ENCODE assay signal across 17 cellular contexts in the genomic region with DNA sequence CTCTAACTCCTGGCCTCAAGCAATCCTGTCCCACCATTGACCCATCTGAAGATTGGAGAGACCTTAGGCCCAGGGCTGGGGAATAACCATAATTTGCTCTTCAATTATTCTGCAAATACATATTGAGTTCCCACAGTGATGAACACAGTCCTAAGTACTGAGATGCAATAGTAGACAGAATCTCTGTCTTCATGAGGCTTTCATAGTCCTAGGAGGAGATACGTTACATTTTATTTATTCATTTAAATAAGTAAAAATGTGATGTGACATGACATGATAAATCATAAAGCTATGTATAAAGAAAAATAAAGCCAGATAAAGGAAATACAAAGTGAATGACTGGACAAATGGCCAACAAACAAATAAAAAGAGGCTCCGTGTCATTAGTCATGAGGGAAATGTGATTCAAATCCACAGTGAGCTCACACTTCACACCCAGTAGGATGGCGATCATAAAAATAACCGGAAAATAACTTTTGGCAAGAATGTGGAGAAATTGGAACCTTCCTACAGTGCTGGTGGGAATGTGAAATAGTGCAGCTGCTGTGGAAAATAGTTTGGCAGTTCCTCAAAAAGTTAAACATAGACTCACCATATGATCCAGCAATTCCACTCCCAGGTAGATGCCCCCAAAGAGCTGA. TPM values are rescaled to one million over a fixed set of nuclear protein-coding genes. Genes with fewer than 3 reads are reported as not detected.
DNase-seq lines count a peak whose midpoint lies in the region; TF ChIP-seq lines count a peak whose summit lies in the region.
"Had no signal": no experiment of that assay in that cellular context is flagged by ENCODE, and none has a peak within 500 bp of the region (broad histone marks: within the 10 kb centered on the region; RNA-seq: fewer than 3 reads in every experiment).

No MANE protein-coding gene starts in this region.

- peaks cover 0 to 4% (median 0%) of the 10 kb centered on the region in 7 donors for H3K9me3 Mint-ChIP-seq in CD14-positive monocyte
- H3K9me3 Mint-ChIP-seq: endodermal cell had no signal

- H3K4me1 Mint-ChIP-seq in CD14-positive monocyte, result no peaks in the 10 kb centered on the region
- H3K4me1 Mint-ChIP-seq: naive thymus-derived CD8-positive, alpha-beta T cell had no signal

- no peaks in the 10 kb centered on the region for H3K36me3 ChIP-seq in skeletal muscle satellite cell (ENCODE audit: insufficient read depth, low read length)
- H3K36me3 ChIP-seq: HAP-1, left ventricle myocardium inferior had no signal

- H3K36me3 Mint-ChIP-seq in CD14-positive monocyte, result no peaks in the 10 kb centered on the region
- H3K36me3 Mint-ChIP-seq: brain; naive thymus-derived CD8-positive, alpha-beta T cell had no signal

- H3K4me3 ChIP-seq in skeletal muscle satellite cell (ENCODE audit: low read length), result no peak overlapping the region
- H3K4me3 ChIP-seq: HAP-1, left ventricle myocardium inferior had no signal

- H3K27me3 Mint-ChIP-seq in CD14-positive monocyte (ENCODE audit: low read depth in 3 of 3), result peaks cover 2 to 4% (median 2%) of the 10 kb centered on the region in 3 donors
- H3K27me3 Mint-ChIP-seq: brain had no signal

- intact Hi-C loops in CD14-positive monocyte (cut with micrococcal nuclease), result no loop called here

- H3K4me3 Mint-ChIP-seq in CD14-positive monocyte, result no peak overlapping the region
- H3K4me3 Mint-ChIP-seq: activated CD8-positive, alpha-beta T cell treated with anti-CD3 and anti-CD28 coated beads, Interleukin-2, amount 10 ng/mL, durations not matched to agents 7 days and 5 days; brain; endodermal cell; naive thymus-derived CD8-positive, alpha-beta T cell had no signal

- H3K27me3 ChIP-seq in skeletal muscle satellite cell (ENCODE audit: control insufficient read depth, insufficient read depth, low read length), result peaks cover 13% of the 10 kb centered on the region

- peak; percentile 6 for DNase-seq in G401 (ENCODE audit: low spot score)
- peak; percentile 14 for DNase-seq in RKO (ENCODE audit: low spot score)
- DNase-seq in fibroblast of gingiva (ENCODE audit: low read depth), result peak; percentile 80
- DNase-seq in CD14-positive monocyte (ENCODE audit: low spot score), result no peak
- DNase-seq in activated naive CD4-positive, alpha-beta T cell (lab: John Stamatoyannopoulos, UW), result no peak
- DNase-seq in ACHN, result no peak
- no peak for DNase-seq in NCI-H1436 treated with DMSO at 0.1 percent for 48 hours (lab: John Stamatoyannopoulos, UW)
- DNase-seq: activated CD8-positive, alpha-beta T cell treated with anti-CD3 and anti-CD28 coated beads, Interleukin-2, amount 10 ng/mL, durations not matched to agents 7 days and 5 days; activated effector memory CD4-positive, alpha-beta T cell treated with Interleukin-2 at 50 U/mL for 16 hours; COR-L47; endodermal cell; left ventricle myocardium inferior; naive thymus-derived CD8-positive, alpha-beta T cell; stimulated activated CD4-positive, alpha-beta T cell treated with anti-CD3 and anti-CD28 coated beads, Interleukin-2, amount 100 ng/mL, for 48 hours had no signal

- peak overlapping the region; percentile 18 for H3K9ac ChIP-seq in skeletal muscle satellite cell (ENCODE audit: low read depth, low read length)

- TF ChIP-seq CTCF in CD14-positive monocyte (IDR thresholded peaks at IDR 0.05), result no peak

- peaks cover 6% of the 10 kb centered on the region for H3K4me1 ChIP-seq in skeletal muscle satellite cell (ENCODE audit: control insufficient read depth, insufficient read depth, low read length)

- no peak overlapping the region for H3K27ac Mint-ChIP-seq in CD14-positive monocyte
- H3K27ac Mint-ChIP-seq: activated CD8-positive, alpha-beta T cell treated with anti-CD3 and anti-CD28 coated beads, Interleukin-2, amount 10 ng/mL, durations not matched to agents 7 days and 5 days; endodermal cell; naive thymus-derived CD8-positive, alpha-beta T cell had no signal

- no peaks in the 10 kb centered on the region for H3K9me3 ChIP-seq in skeletal muscle satellite cell (replicated peaks; ENCODE audit: low read length)
- H3K9me3 ChIP-seq: HAP-1, left ventricle myocardium inferior had no signal

- peak overlapping the region; percentile 11 for H3K4me2 ChIP-seq in skeletal muscle satellite cell (ENCODE audit: low read length)

- in situ Hi-C loops in G401 (cut with HindIII; ENCODE audit: low sequenced_read_pairs) (no loop called here), ACHN (cut with HindIII; ENCODE audit: low pct_ligation_motif_present, low pct_unique_long_range_greater_than_20kb, low sequenced_read_pairs) (no loop called here)

RNA-seq across cellular contexts. Expression of gene JCAD, which starts 52.1 kb away (rescaled TPM):
- total RNA-seq in G401 (2014; rRNA removed; shearing (Covaris generic)), result not detected in 2 replicates
- total RNA-seq in skeletal muscle satellite cell (2012; rRNA removed), result 0.22 and 0.51 TPM in 2 replicates
- not detected for polyA plus RNA-seq in CD14-positive monocyte
- total RNA-seq: naive thymus-derived CD8-positive, alpha-beta T cell had no signal
- polyA plus RNA-seq: naive thymus-derived CD8-positive, alpha-beta T cell had no signal

Comparison
In these comparisons a context has a peak if more than half of its experiments do, and no peak if none do; other contexts are left out.
1. DNase-seq: peak in G401 (single experiment), RKO (single experiment) and fibroblast of gingiva (single experiment); none in CD14-positive monocyte (single experiment), activated naive CD4-positive, alpha-beta T cell (0 of 4), ACHN (single experiment) and NCI-H1436 treated with DMSO at 0.1 percent for 48 hours (single experiment).